Comparison of ENCODE assay signal across 9 cellular contexts in genomic region chr14:68377459-68377858, GRCh38.
DNase-seq lines count a peak whose midpoint lies in the region; ATAC-seq and TF ChIP-seq lines count a peak whose summit lies in the region.
"Had no signal": no experiment of that assay in that cellular context is flagged by ENCODE, and none has a peak within 500 bp of the region (broad histone marks: within the 10 kb centered on the region; RNA-seq: fewer than 3 reads in every experiment).

No MANE protein-coding gene starts in this region.

- no peaks in the 10 kb centered on the region for H3K9me3 ChIP-seq in GM23248 (ENCODE audit: low read depth)
- H3K9me3 ChIP-seq in right atrium auricular region = no peaks in the 10 kb centered on the region

- no peaks in the 10 kb centered on the region for H3K79me2 ChIP-seq in GM23248 (ENCODE audit: insufficient read depth)

- WGBS in GM23248 (ENCODE audit: low coverage in 1 of 2, low lambda C conversion rate in 2 of 2, missing lambda C conversion rate in 2 of 2), 2 experiments = 12 to 19% methylated on average over 8 of the region's 8 CpGs

- no peaks in the 10 kb centered on the region for H3K9me2 ChIP-seq in GM23248 (ENCODE audit: insufficient read depth)

- no peaks in the 10 kb centered on the region for H3K9me3 Mint-ChIP-seq in activated T-helper 17 cell treated with anti-CD3 and anti-CD28 coated beads, Interleukin-2, amount 50 U/mL, for 72 hours
- no peaks in the 10 kb centered on the region for H3K9me3 Mint-ChIP-seq in activated T-helper 1 cell treated with anti-CD3 and anti-CD28 coated beads, Interleukin-12 subunit alpha, Interleukin-12 subunit beta, Interleukin-2, Interleukin-4 antibody, amounts not matched to agents 30 ng/mL and 10 ng/mL and 1 ng/mL, durations not matched to agents 14 hours and 24 hours and 36 hours

- peak overlapping the region; percentile 74 for H3K27ac Mint-ChIP-seq in activated T-helper 17 cell treated with anti-CD3 and anti-CD28 coated beads, Interleukin-2, amount 50 U/mL, for 72 hours
- H3K27ac Mint-ChIP-seq in activated T-helper 1 cell treated with anti-CD3 and anti-CD28 coated beads, Interleukin-12 subunit alpha, Interleukin-12 subunit beta, Interleukin-2, Interleukin-4 antibody, amounts not matched to agents 30 ng/mL and 10 ng/mL and 1 ng/mL, durations not matched to agents 14 hours and 24 hours and 36 hours = no peak overlapping the region

- no peaks in the 10 kb centered on the region for H3K36me3 Mint-ChIP-seq in activated T-helper 17 cell treated with anti-CD3 and anti-CD28 coated beads, Interleukin-2, amount 50 U/mL, for 72 hours (ENCODE audit: low read depth)
- peaks cover 2% of the 10 kb centered on the region for H3K36me3 Mint-ChIP-seq in activated T-helper 1 cell treated with anti-CD3 and anti-CD28 coated beads, Interleukin-12 subunit alpha, Interleukin-12 subunit beta, Interleukin-2, Interleukin-4 antibody, amounts not matched to agents 30 ng/mL and 10 ng/mL and 1 ng/mL, durations not matched to agents 14 hours and 24 hours and 36 hours (ENCODE audit: low read depth)

- H3F3A ChIP-seq in GM23248 (ENCODE audit: insufficient read depth) = peaks cover 19% of the 10 kb centered on the region

- H4K20me1 ChIP-seq in GM23248 (ENCODE audit: insufficient read depth) = no peaks in the 10 kb centered on the region

- H3K9ac ChIP-seq in GM23248 = peak overlapping the region; percentile 50

- H3K36me3 ChIP-seq in GM23248 (ENCODE audit: low read depth) (no peaks in the 10 kb centered on the region), right atrium auricular region (no peaks in the 10 kb centered on the region)

- no peaks in the 10 kb centered on the region for H3K27me3 Mint-ChIP-seq in activated T-helper 17 cell treated with anti-CD3 and anti-CD28 coated beads, Interleukin-2, amount 50 U/mL, for 72 hours
- H3K27me3 Mint-ChIP-seq in activated T-helper 1 cell treated with anti-CD3 and anti-CD28 coated beads, Interleukin-12 subunit alpha, Interleukin-12 subunit beta, Interleukin-2, Interleukin-4 antibody, amounts not matched to agents 30 ng/mL and 10 ng/mL and 1 ng/mL, durations not matched to agents 14 hours and 24 hours and 36 hours (ENCODE audit: insufficient read depth) = no peaks in the 10 kb centered on the region

- intact Hi-C loops in activated T-helper 1 cell treated with anti-CD3 and anti-CD28 coated beads, Interleukin-12 subunit alpha, Interleukin-12 subunit beta, Interleukin-2, Interleukin-4 antibody, amounts not matched to agents 30 ng/mL and 10 ng/mL and 1 ng/mL, durations not matched to agents 14 hours and 24 hours and 36 hours (cut with micrococcal nuclease) = no loop called here

- H3K4me3 Mint-ChIP-seq in activated T-helper 17 cell treated with anti-CD3 and anti-CD28 coated beads, Interleukin-2, amount 50 U/mL, for 72 hours = peak overlapping the region; percentile 68
- H3K4me3 Mint-ChIP-seq in activated T-helper 1 cell treated with anti-CD3 and anti-CD28 coated beads, Interleukin-12 subunit alpha, Interleukin-12 subunit beta, Interleukin-2, Interleukin-4 antibody, amounts not matched to agents 30 ng/mL and 10 ng/mL and 1 ng/mL, durations not matched to agents 14 hours and 24 hours and 36 hours = no peak overlapping the region

- in situ Hi-C loops in GM23248 (cut with MboI) = no loop called here

- H3K4me2 ChIP-seq in GM23248 (ENCODE audit: unreplicated experiment) = peak overlapping the region; percentile 54

- H2AFZ ChIP-seq in GM23248 = peak overlapping the region; percentile 79

- H3K4me1 ChIP-seq in GM23248 (ENCODE audit: insufficient read depth) (peaks cover 41% of the 10 kb centered on the region), right atrium auricular region (peaks cover 0 to 23% of the 10 kb centered on the region in 2 donors)

- peak; percentile 11 for ATAC-seq in activated T-helper 17 cell treated with anti-CD3 and anti-CD28 coated beads, Interleukin-2, amount 50 U/mL, for 72 hours (replicated peaks)
- no peak for ATAC-seq in GM21619 (IDR thresholded peaks at IDR 0.05; ENCODE audit: unreplicated experiment)
- no peak for ATAC-seq in GM19397 (IDR thresholded peaks at IDR 0.05; ENCODE audit: unreplicated experiment)

- DNase-seq in GM23248 = peak; percentile 48
- DNase-seq in right atrium auricular region (ENCODE audit: low spot score) = peak; percentile 78
- DNase-seq in activated T-helper 1 cell treated with anti-CD3 and anti-CD28 coated beads, Interleukin-12 subunit alpha, Interleukin-12 subunit beta, Interleukin-2, Interleukin-4 antibody, amounts not matched to agents 30 ng/mL and 10 ng/mL and 1 ng/mL, durations not matched to agents 14 hours and 24 hours and 36 hours (ENCODE audit: low spot score) = no peak
- DNase-seq in NCI-H2196 (lab: John Stamatoyannopoulos, UW; ENCODE audit: unreplicated experiment) = no peak
- DNase-seq: activated CD8-positive, alpha-beta memory T cell treated with anti-CD3 and anti-CD28 coated beads, Interleukin-2, amount 50 U/mL, for 4 hours had no signal

- TF ChIP-seq CTCF in right atrium auricular region (IDR thresholded peaks at IDR 0.05) = no peak

- peaks cover 41% of the 10 kb centered on the region for H3K4me1 Mint-ChIP-seq in activated T-helper 17 cell treated with anti-CD3 and anti-CD28 coated beads, Interleukin-2, amount 50 U/mL, for 72 hours
- peaks cover 19% of the 10 kb centered on the region for H3K4me1 Mint-ChIP-seq in activated T-helper 1 cell treated with anti-CD3 and anti-CD28 coated beads, Interleukin-12 subunit alpha, Interleukin-12 subunit beta, Interleukin-2, Interleukin-4 antibody, amounts not matched to agents 30 ng/mL and 10 ng/mL and 1 ng/mL, durations not matched to agents 14 hours and 24 hours and 36 hours (ENCODE audit: low read depth)

- H3K4me3 ChIP-seq in GM23248 (peak overlapping the region; percentile 14; the same call in 1 of the 2 replicates), right atrium auricular region (no peak overlapping the region), skin epidermis (no peak overlapping the region)

- peak overlapping the region; percentile 53 for H3K27ac ChIP-seq in GM23248
- H3K27ac ChIP-seq in right atrium auricular region = peak overlapping the region; percentile 68 to 72
- H3K27ac ChIP-seq in skin epidermis = peak overlapping the region in 20 of 21 experiments; percentile 37 to 86 (median 75)

- no peaks in the 10 kb centered on the region for H3K27me3 ChIP-seq in GM23248 (replicated peaks; ENCODE audit: insufficient read depth)
- no peaks in the 10 kb centered on the region for H3K27me3 ChIP-seq in right atrium auricular region

Comparison
In these comparisons a context has a peak if more than half of its experiments do, and no peak if none do; other contexts are left out.
1. DNase-seq: peak in GM23248 (single experiment) and right atrium auricular region (single experiment); none in activated T-helper 1 cell treated with anti-CD3 and anti-CD28 coated beads, Interleukin-12 subunit alpha, Interleukin-12 subunit beta, Interleukin-2, Interleukin-4 antibody, amounts not matched to agents 30 ng/mL and 10 ng/mL and 1 ng/mL, durations not matched to agents 14 hours and 24 hours and 36 hours (single experiment) and NCI-H2196 (single experiment).
2. Peak in every context shown above with its lines, with median percentiles within 50 percentile points of each other: H3K27ac ChIP-seq.